ENCODE assay signal across 9 cellular contexts in genomic region chr18:46915800-46916550, GRCh38. TPM values are rescaled to one million over a fixed set of nuclear protein-coding genes. Genes with fewer than 3 reads are reported as not detected.
DNase-seq lines count a peak whose midpoint lies in the region; ATAC-seq and TF ChIP-seq lines count a peak whose summit lies in the region.
"Had no signal": no experiment of that assay in that cellular context is flagged by ENCODE, and none has a peak within 500 bp of the region (broad histone marks: within the 10 kb centered on the region; RNA-seq: fewer than 3 reads in every experiment).

No MANE protein-coding gene starts in this region.

- H3K4me3 ChIP-seq in heart right ventricle (peak overlapping the region; percentile 64 to 94 (median 78)), right lobe of liver (peak overlapping the region; percentile 73 to 90 (median 82)), aorta (ENCODE audit: low read length in 2 of 2) (peak overlapping the region; percentile 71 to 84)

- TF ChIP-seq CTCF in heart right ventricle (IDR thresholded peaks at IDR 0.05), result no peak
- TF ChIP-seq CTCF in right lobe of liver (IDR thresholded peaks at IDR 0.05), result no peak

- no peak for TF ChIP-seq POLR2A in right lobe of liver (IDR thresholded peaks at IDR 0.05)

- DNase-seq in heart right ventricle, result no peak
- no peak for DNase-seq in left ventricle myocardium superior
- DNase-seq in activated naive CD8-positive, alpha-beta T cell treated with anti-CD3 and anti-CD28 coated beads, Interleukin-2, amount 50 U/mL, for 24 hours, result no peak
- DNase-seq in right lobe of liver, result no peak
- no peak for DNase-seq in aorta
- no peak for DNase-seq in NCI-H1048 (lab: John Stamatoyannopoulos, UW)

- intact Hi-C loops in heart right ventricle (cut with DNase I) (loop anchor here in 2 of 10 donors (10.0 kb wide), 2 partner anchors 231 to 741 kb away; a partner anchor contains a TSS), left ventricle myocardium superior (cut with micrococcal nuclease) (no loop called here), right lobe of liver (cut with DNase I) (no loop called here), aorta (cut with DNase I) (no loop called here)

- peaks cover 4% of the 10 kb centered on the region for H3K36me3 Mint-ChIP-seq in activated naive CD8-positive, alpha-beta T cell treated with anti-CD3 and anti-CD28 coated beads, Interleukin-2, amount 50 U/mL, for 24 hours (ENCODE audit: low read depth)

- H3K27ac Mint-ChIP-seq in activated naive CD8-positive, alpha-beta T cell treated with anti-CD3 and anti-CD28 coated beads, Interleukin-2, amount 50 U/mL, for 24 hours, result peak overlapping the region; percentile 88

- H3K4me3 Mint-ChIP-seq in activated naive CD8-positive, alpha-beta T cell treated with anti-CD3 and anti-CD28 coated beads, Interleukin-2, amount 50 U/mL, for 24 hours, result peak overlapping the region; percentile 89

- no peaks in the 10 kb centered on the region for H3K9me3 Mint-ChIP-seq in activated naive CD8-positive, alpha-beta T cell treated with anti-CD3 and anti-CD28 coated beads, Interleukin-2, amount 50 U/mL, for 24 hours

- WGBS in heart right ventricle, 2 donors, result 21 to 26% methylated on average over 12 of the region's 12 CpGs
- 25% methylated on average over 12 of the region's 12 CpGs for WGBS in right lobe of liver (ENCODE audit: insufficient coverage, low coverage, low lambda C conversion rate, missing lambda C conversion rate)
- WGBS in aorta, 2 donors, result 31 to 35% methylated on average over 12 of the region's 12 CpGs

- H3K36me3 ChIP-seq in heart right ventricle, result no peaks in the 10 kb centered on the region
- H3K36me3 ChIP-seq in right lobe of liver, result no peaks in the 10 kb centered on the region
- H3K36me3 ChIP-seq in aorta (ENCODE audit: control insufficient read depth in 1 of 2, insufficient read depth in 2 of 2, low read length in 1 of 2), result no peaks in the 10 kb centered on the region

- H3K27me3 Mint-ChIP-seq in activated naive CD8-positive, alpha-beta T cell treated with anti-CD3 and anti-CD28 coated beads, Interleukin-2, amount 50 U/mL, for 24 hours, result no peaks in the 10 kb centered on the region

- peaks cover 2 to 56% (median 28%) of the 10 kb centered on the region in 9 donors for H3K4me1 ChIP-seq in heart right ventricle
- H3K4me1 ChIP-seq in right lobe of liver, result peaks cover 0 to 8% (median 0%) of the 10 kb centered on the region in 4 donors
- H3K4me1 ChIP-seq in aorta (ENCODE audit: control insufficient read depth in 1 of 2, insufficient read depth in 2 of 2, low read length in 2 of 2), result no peaks in the 10 kb centered on the region
- H3K4me1 ChIP-seq: foreskin keratinocyte had no signal

- H3K27me3 ChIP-seq in heart right ventricle (no peaks in the 10 kb centered on the region), right lobe of liver (no peaks in the 10 kb centered on the region), aorta (ENCODE audit: control insufficient read depth in 1 of 2, insufficient read depth in 2 of 2, low read length in 1 of 2) (no peaks in the 10 kb centered on the region)
- H3K27me3 ChIP-seq: foreskin keratinocyte had no signal

- H3K27ac ChIP-seq in heart right ventricle (peak overlapping the region in 6 of 10 donors; percentile 86 to 94 (median 92)), right lobe of liver (no peak overlapping the region), aorta (ENCODE audit: low read depth in 1 of 2, low read length in 2 of 2) (no peak overlapping the region)
- H3K27ac ChIP-seq: foreskin keratinocyte had no signal

- ATAC-seq in heart right ventricle (no peak), left ventricle myocardium superior (no peak), right lobe of liver (no peak), aorta (ENCODE audit: low FRiP score) (no peak), GM21528 (IDR thresholded peaks at IDR 0.05; ENCODE audit: low FRiP score, unreplicated experiment) (no peak), GM21786 (IDR thresholded peaks at IDR 0.05; ENCODE audit: unreplicated experiment) (no peak)
- ATAC-seq in activated naive CD8-positive, alpha-beta T cell treated with anti-CD3 and anti-CD28 coated beads, Interleukin-2, amount 50 U/mL, for 24 hours, result no peak

- H3K9me3 ChIP-seq in heart right ventricle (no peaks in the 10 kb centered on the region), right lobe of liver (no peaks in the 10 kb centered on the region), aorta (ENCODE audit: control insufficient read depth, low read length) (no peaks in the 10 kb centered on the region)

- peaks cover 52% of the 10 kb centered on the region for H3K4me1 Mint-ChIP-seq in activated naive CD8-positive, alpha-beta T cell treated with anti-CD3 and anti-CD28 coated beads, Interleukin-2, amount 50 U/mL, for 24 hours

RNA-seq across cellular contexts. Expression of gene PIAS2, which starts 1.3 kb away (rescaled TPM):
- total RNA-seq in heart right ventricle, result 10 to 100 TPM; 25.5 to 39.2 (median 34.9) TPM
- 1 to 10 TPM; 3.4 to 6.1 TPM for polyA plus RNA-seq in heart right ventricle
- 29.6 TPM for total RNA-seq in left ventricle myocardium superior
- total RNA-seq in right lobe of liver, result 10 to 100 TPM in 5 of 6 experiments, 1 to 10 TPM in 1; 8.3 to 21.8 (median 13.3) TPM
- 10 to 100 TPM; 40.9 to 45.5 TPM for total RNA-seq in aorta
- polyA plus RNA-seq in aorta, result 1 to 10 TPM; 5.0 to 8.9 TPM

RNA-seq across cellular contexts. Expression of gene KATNAL2, which starts 1.4 kb away (rescaled TPM):
- 1 to 10 TPM in 9 of 10 donors, under 1 TPM in 1; 0.93 to 3.9 (median 2.2) TPM for total RNA-seq in heart right ventricle
- 1 to 10 TPM in 1 of 2 donors, under 1 TPM in 1; 0.74 to 6.1 TPM for polyA plus RNA-seq in heart right ventricle
- total RNA-seq in left ventricle myocardium superior, result 2.7 TPM
- 1 to 10 TPM; 1.2 to 5.1 (median 2.7) TPM for total RNA-seq in right lobe of liver
- total RNA-seq in aorta, result 1 to 10 TPM; 1.8 to 3.2 TPM
- polyA plus RNA-seq in aorta, result 1 to 10 TPM; 1.6 to 1.8 TPM

Comparison
In these comparisons a context has a peak if more than half of its experiments do, and no peak if none do; other contexts are left out.
1. H3K27ac ChIP-seq: peak in heart right ventricle (6 of 10); none in right lobe of liver (0 of 3) and aorta (0 of 2).
2. Peak in every context shown above with its lines, with median percentiles within 50 percentile points of each other: H3K4me3 ChIP-seq.